1 cellular context compared by ENCODE assay signal in the genomic region with DNA sequence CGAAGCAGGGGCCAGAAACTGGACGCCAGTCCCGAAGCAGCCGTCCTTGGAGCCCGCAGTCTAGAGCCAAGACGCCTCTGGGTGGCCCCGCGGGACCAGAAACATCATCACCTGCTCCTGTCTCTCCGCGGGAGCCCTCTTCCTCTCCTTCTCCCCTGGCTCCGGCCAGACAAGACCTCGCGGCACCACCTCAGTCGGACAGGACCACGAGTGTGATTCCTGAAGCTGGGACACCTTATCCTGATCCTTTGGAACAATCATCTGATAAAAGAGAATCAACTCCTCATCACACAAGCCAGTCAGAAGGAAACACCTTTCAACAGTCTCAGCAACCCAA.
A peak's percentile ranks its signal among the peaks of the same experiment; 100 is the strongest.
TF ChIP-seq lines count a peak whose summit lies in the region.

No MANE protein-coding gene starts in this region.

TF ChIP-seq in H1, 55 proteins besides CTCF, POLR2A, EP300 and RAD21 (continued from another document):
- TF ChIP-seq TBP (IDR thresholded peaks at IDR 0.05; ENCODE audit: low read depth, low read length) (no peak), CEBPB (IDR thresholded peaks at IDR 0.05; ENCODE audit: low read depth, low read length) (no peak), KDM4A (IDR thresholded peaks at IDR 0.05; ENCODE audit: low read depth, low read length, severe bottlenecking) (peak; percentile 20), TAF7 (optimal IDR thresholded peaks at IDR 0.05; ENCODE audit: borderline replicate concordance, low read depth, low read length) (no peak), CHD1 (IDR thresholded peaks at IDR 0.05; ENCODE audit: low read depth, low read length) (no peak), SAP30 (IDR thresholded peaks at IDR 0.05; ENCODE audit: insufficient read depth, insufficient replicate concordance, low read length) (peak; percentile 30), GTF2F1 (IDR thresholded peaks at IDR 0.05; ENCODE audit: borderline replicate concordance, low read depth, low read length) (no peak), KDM5A (IDR thresholded peaks at IDR 0.05; ENCODE audit: low read length) (no peak)
- TF ChIP-seq, protein P1, sequence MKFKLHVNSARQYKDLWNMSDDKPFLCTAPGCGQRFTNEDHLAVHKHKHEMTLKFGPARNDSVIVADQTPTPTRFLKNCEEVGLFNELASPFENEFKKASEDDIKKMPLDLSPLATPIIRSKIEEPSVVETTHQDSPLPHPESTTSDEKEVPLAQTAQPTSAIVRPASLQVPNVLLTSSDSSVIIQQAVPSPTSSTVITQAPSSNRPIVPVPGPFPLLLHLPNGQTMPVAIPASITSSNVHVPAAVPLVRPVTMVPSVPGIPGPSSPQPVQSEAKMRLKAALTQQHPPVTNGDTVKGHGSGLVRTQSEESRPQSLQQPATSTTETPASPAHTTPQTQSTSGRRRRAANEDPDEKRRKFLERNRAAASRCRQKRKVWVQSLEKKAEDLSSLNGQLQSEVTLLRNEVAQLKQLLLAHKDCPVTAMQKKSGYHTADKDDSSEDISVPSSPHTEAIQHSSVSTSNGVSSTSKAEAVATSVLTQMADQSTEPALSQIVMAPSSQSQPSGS (IDR thresholded peaks at IDR 0.05; ENCODE audit: low read length): no peak
TF ChIP-seq in H1: peak in this region for 3.
